ENCODE assay signal across 16 cellular contexts in the genomic region with DNA sequence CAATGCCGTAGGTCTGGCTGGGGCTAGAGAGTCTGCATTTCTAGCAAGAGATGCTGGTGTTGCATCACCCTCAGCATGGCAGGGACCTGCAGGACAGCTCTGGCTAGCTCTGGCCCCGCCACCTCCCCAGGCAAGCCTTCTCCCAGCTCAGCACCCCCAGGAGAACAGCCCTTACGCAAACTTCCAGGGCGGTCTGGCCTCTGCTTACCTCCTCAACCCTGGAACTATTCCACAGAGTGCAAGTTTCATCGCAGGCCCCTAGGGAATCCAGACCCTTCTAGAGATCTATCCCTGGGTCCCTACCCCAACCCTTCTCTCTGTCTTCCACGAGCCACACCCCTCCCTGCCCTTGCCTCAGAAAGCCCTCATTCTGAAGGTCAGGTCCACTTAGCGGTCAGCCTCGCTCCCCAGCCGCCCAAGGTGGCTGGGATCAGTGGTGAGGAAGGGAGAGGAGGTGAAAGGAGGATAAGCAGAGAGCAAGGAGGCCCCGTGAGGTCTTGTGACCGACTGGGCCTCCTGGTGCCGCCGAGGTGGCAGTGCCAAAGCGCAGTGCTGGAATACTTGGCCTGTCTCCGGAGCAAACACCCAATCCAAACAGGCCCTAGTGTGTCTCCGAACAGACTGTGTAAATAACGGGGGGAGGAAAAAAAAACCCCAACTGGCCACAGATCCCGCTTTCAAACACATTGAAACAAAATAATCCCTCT.
A peak's percentile ranks its signal among the peaks of the same experiment; 100 is the strongest.
DNase-seq lines count a peak whose midpoint lies in the region; ATAC-seq and TF ChIP-seq lines count a peak whose summit lies in the region.
"Had no signal": no experiment of that assay in that cellular context is flagged by ENCODE, and none has a peak within 500 bp of the region (broad histone marks: within the 10 kb centered on the region; RNA-seq: fewer than 3 reads in every experiment).

No MANE protein-coding gene starts in this region.

- ATAC-seq in GM23338 (peak; percentile 46), gastrocnemius medialis (no peak)
- ATAC-seq in activated T-cell treated with anti-CD3 and anti-CD28 coated beads, Interleukin-2, amount 50 U/mL, for 72 hours (replicated peaks in 1 of 2) = no peak
- ATAC-seq: natural killer cell had no signal

- H3K4me3 Mint-ChIP-seq in GM23338 (no peak overlapping the region), progenitor cell of endocrine pancreas (ENCODE audit: low read depth) (peak overlapping the region; percentile 53)
- no peak overlapping the region for H3K4me3 Mint-ChIP-seq in activated T-helper 2 cell treated with anti-CD3 and anti-CD28 coated beads, Interferon-gamma antibody, Interleukin-2, Interleukin-4, amounts not matched to agents 10 μg/mL and 5 μg/mL and 100 μg/mL, durations not matched to agents 14 hours and 24 hours and 36 hours (ENCODE audit: low read depth)
- no peak overlapping the region for H3K4me3 Mint-ChIP-seq in activated T-cell treated with anti-CD3 and anti-CD28 coated beads, Interleukin-2, amount 50 U/mL, for 72 hours
- H3K4me3 Mint-ChIP-seq: natural killer cell; stimulated activated naive CD8-positive, alpha-beta T cell treated with anti-CD3 and anti-CD28 coated beads, Interleukin-15, Interleukin-2, amounts not matched to agents 100 ng/mL and 50 ng/mL, for 24 hours had no signal

- H3K9me3 ChIP-seq in iPS-20b (ENCODE audit: insufficient read depth, low read depth, low read length) (no peaks in the 10 kb centered on the region), gastrocnemius medialis (no peaks in the 10 kb centered on the region)
- H3K9me3 ChIP-seq: SK-N-SH had no signal

- no peak overlapping the region for H3K4me3 ChIP-seq in GM23338
- H3K4me3 ChIP-seq in iPS-20b (ENCODE audit: low read length) = no peak overlapping the region
- H3K4me3 ChIP-seq in foreskin fibroblast (ENCODE audit: low read depth in 1 of 2, low read length in 2 of 2) = no peak overlapping the region
- H3K4me3 ChIP-seq in gastrocnemius medialis = no peak overlapping the region
- H3K4me3 ChIP-seq: BLaER1 treated with 17β-estradiol and CSF1 and Interleukin-3, amounts not matched to agents 10 nM and 100 nM had no signal

- no peak overlapping the region for H3K4me2 ChIP-seq in GM23338
- H3K4me2 ChIP-seq: BLaER1 treated with 17β-estradiol and CSF1 and Interleukin-3, amounts not matched to agents 10 nM and 100 nM; SK-N-SH had no signal

- H3K9me2 ChIP-seq in GM23338 (ENCODE audit: insufficient read depth) = no peaks in the 10 kb centered on the region; the same call in 1 of the 2 replicates
- H3K9me2 ChIP-seq: SK-N-SH had no signal

- H3K9ac ChIP-seq in iPS-20b (ENCODE audit: low read depth, low read length) = peak overlapping the region; percentile 28; the same call in 1 of the 2 replicates
- H3K9ac ChIP-seq: BLaER1 treated with 17β-estradiol and CSF1 and Interleukin-3, amounts not matched to agents 10 nM and 100 nM; SK-N-SH had no signal

- peaks cover 5% of the 10 kb centered on the region for H3K27me3 Mint-ChIP-seq in GM23338 (ENCODE audit: insufficient read depth, low read depth, poor library complexity)
- H3K27me3 Mint-ChIP-seq in progenitor cell of endocrine pancreas = no peaks in the 10 kb centered on the region
- H3K27me3 Mint-ChIP-seq in activated T-helper 2 cell treated with anti-CD3 and anti-CD28 coated beads, Interferon-gamma antibody, Interleukin-2, Interleukin-4, amounts not matched to agents 10 μg/mL and 5 μg/mL and 100 μg/mL, durations not matched to agents 14 hours and 24 hours and 36 hours (ENCODE audit: low read depth) = no peaks in the 10 kb centered on the region
- H3K27me3 Mint-ChIP-seq in activated T-cell treated with anti-CD3 and anti-CD28 coated beads, Interleukin-2, amount 50 U/mL, for 72 hours (ENCODE audit: low read depth) = peaks cover 14% of the 10 kb centered on the region

- H3K36me3 ChIP-seq in GM23338 (ENCODE audit: insufficient read depth) (no peaks in the 10 kb centered on the region), iPS-20b (ENCODE audit: insufficient read depth, low read depth, low read length) (no peaks in the 10 kb centered on the region), gastrocnemius medialis (no peaks in the 10 kb centered on the region)
- H3K36me3 ChIP-seq: BLaER1 treated with 17β-estradiol and CSF1 and Interleukin-3, amounts not matched to agents 10 nM and 100 nM had no signal

- no peak for DNase-seq in GM23338 (ENCODE audit: low spot score)
- no peak for DNase-seq in progenitor cell of endocrine pancreas (ENCODE audit: low spot score, unreplicated experiment)
- DNase-seq in foreskin fibroblast = no peak
- DNase-seq in activated T-helper 2 cell treated with anti-CD3 and anti-CD28 coated beads, Interferon-gamma antibody, Interleukin-2, Interleukin-4, amounts not matched to agents 10 μg/mL and 5 μg/mL and 100 μg/mL, durations not matched to agents 14 hours and 24 hours and 36 hours (ENCODE audit: low spot score) = no peak
- no peak for DNase-seq in activated T-cell treated with anti-CD3 and anti-CD28 coated beads, Interleukin-2, amount 50 U/mL, for 72 hours
- DNase-seq in gastrocnemius medialis = no peak
- DNase-seq: activated CD4-positive, CD25-positive, alpha-beta regulatory T cell treated with anti-CD3 and anti-CD28 coated beads, Interleukin-2, amount 50 U/mL, for 72 hours; activated effector memory CD4-positive, alpha-beta T cell treated with anti-CD3 and anti-CD28 coated beads, Interleukin-2, amount 50 U/mL, for 16 hours; dermis blood vessel endothelial cell; GOT3; natural killer cell; SK-N-SH had no signal

- 0 out of 2 replicates have a peak overlapping the region, but pooled peaks have one; percentile 52 for H3K27ac Mint-ChIP-seq in GM23338
- H3K27ac Mint-ChIP-seq in progenitor cell of endocrine pancreas = peak overlapping the region; percentile 88
- H3K27ac Mint-ChIP-seq in activated T-helper 2 cell treated with anti-CD3 and anti-CD28 coated beads, Interferon-gamma antibody, Interleukin-2, Interleukin-4, amounts not matched to agents 10 μg/mL and 5 μg/mL and 100 μg/mL, durations not matched to agents 14 hours and 24 hours and 36 hours = no peak overlapping the region
- H3K27ac Mint-ChIP-seq in activated T-cell treated with anti-CD3 and anti-CD28 coated beads, Interleukin-2, amount 50 U/mL, for 72 hours = no peak overlapping the region
- H3K27ac Mint-ChIP-seq: natural killer cell; stimulated activated naive CD8-positive, alpha-beta T cell treated with anti-CD3 and anti-CD28 coated beads, Interleukin-15, Interleukin-2, amounts not matched to agents 100 ng/mL and 50 ng/mL, for 24 hours had no signal

- H3K27ac ChIP-seq in GM23338 (ENCODE audit: low read depth) (no peak overlapping the region), VCaP (peak overlapping the region; percentile 95), iPS-20b (ENCODE audit: low read length) (peak overlapping the region; percentile 49), gastrocnemius medialis (no peak overlapping the region)
- H3K27ac ChIP-seq: BLaER1 treated with 17β-estradiol and CSF1 and Interleukin-3, amounts not matched to agents 10 nM and 100 nM had no signal

- peaks cover 10% of the 10 kb centered on the region; the same call in 1 of the 2 replicates for H3K4me1 ChIP-seq in GM23338 (ENCODE audit: insufficient read depth)
- H3K4me1 ChIP-seq in iPS-20b (ENCODE audit: insufficient read depth, low read length) = 0 out of 2 replicates have a peak, but pooled peaks cover 8% of the 10 kb centered on the region
- no peaks in the 10 kb centered on the region for H3K4me1 ChIP-seq in gastrocnemius medialis

- no peak for TF ChIP-seq CTCF in GM23338 (conservative IDR thresholded peaks at IDR 0.05; ENCODE audit: low read depth in 2 of 2)
- TF ChIP-seq CTCF in VCaP (conservative IDR thresholded peaks at IDR 0.05) = 0 out of 2 replicates have a peak, but pooled peaks have one; percentile 13
- TF ChIP-seq CTCF in progenitor cell of endocrine pancreas (IDR thresholded peaks at IDR 0.05; ENCODE audit: unreplicated experiment) = no peak
- no peak for TF ChIP-seq CTCF in foreskin fibroblast (IDR thresholded peaks at IDR 0.05; ENCODE audit: low read depth, low read length)
- TF ChIP-seq CTCF in gastrocnemius medialis (IDR thresholded peaks at IDR 0.05 in 4 of 5, conservative IDR thresholded peaks at IDR 0.05 in 1 of 5) = no peak

- intact Hi-C loops in activated T-helper 2 cell treated with anti-CD3 and anti-CD28 coated beads, Interferon-gamma antibody, Interleukin-2, Interleukin-4, amounts not matched to agents 10 μg/mL and 5 μg/mL and 100 μg/mL, durations not matched to agents 14 hours and 24 hours and 36 hours (cut with micrococcal nuclease) = no loop called here
- intact Hi-C loops in gastrocnemius medialis (cut with DNase I; ENCODE audit: low total_unique reads) = no loop called here

- TF ChIP-seq POLR2A in gastrocnemius medialis (IDR thresholded peaks at IDR 0.05) = no peak

- H4K20me1 ChIP-seq in GM23338 (replicated peaks; ENCODE audit: insufficient read depth) = no peaks in the 10 kb centered on the region
- H4K20me1 ChIP-seq: BLaER1 treated with 17β-estradiol and CSF1 and Interleukin-3, amounts not matched to agents 10 nM and 100 nM had no signal

- H3K4me1 Mint-ChIP-seq in GM23338 = peaks cover 20% of the 10 kb centered on the region
- H3K4me1 Mint-ChIP-seq in progenitor cell of endocrine pancreas (ENCODE audit: low read depth) = peaks cover 24% of the 10 kb centered on the region
- H3K4me1 Mint-ChIP-seq in activated T-helper 2 cell treated with anti-CD3 and anti-CD28 coated beads, Interferon-gamma antibody, Interleukin-2, Interleukin-4, amounts not matched to agents 10 μg/mL and 5 μg/mL and 100 μg/mL, durations not matched to agents 14 hours and 24 hours and 36 hours (ENCODE audit: low read depth) = no peaks in the 10 kb centered on the region
- H3K4me1 Mint-ChIP-seq in activated T-cell treated with anti-CD3 and anti-CD28 coated beads, Interleukin-2, amount 50 U/mL, for 72 hours (ENCODE audit: low read depth) = no peaks in the 10 kb centered on the region
- H3K4me1 Mint-ChIP-seq: natural killer cell had no signal

- H3K9me3 Mint-ChIP-seq in GM23338 = peaks cover 4% of the 10 kb centered on the region; the same call in 1 of the 3 replicates
- H3K9me3 Mint-ChIP-seq in progenitor cell of endocrine pancreas (ENCODE audit: low read depth) = peaks cover 8% of the 10 kb centered on the region
- peaks cover 6% of the 10 kb centered on the region for H3K9me3 Mint-ChIP-seq in activated T-helper 2 cell treated with anti-CD3 and anti-CD28 coated beads, Interferon-gamma antibody, Interleukin-2, Interleukin-4, amounts not matched to agents 10 μg/mL and 5 μg/mL and 100 μg/mL, durations not matched to agents 14 hours and 24 hours and 36 hours
- H3K9me3 Mint-ChIP-seq in activated T-cell treated with anti-CD3 and anti-CD28 coated beads, Interleukin-2, amount 50 U/mL, for 72 hours = peaks cover 2 to 6% of the 10 kb centered on the region in 2 donors

- peaks cover 3% of the 10 kb centered on the region; the same call in 2 of the 3 replicates for H3K36me3 Mint-ChIP-seq in GM23338 (ENCODE audit: low read depth)
- peaks cover 14% of the 10 kb centered on the region for H3K36me3 Mint-ChIP-seq in progenitor cell of endocrine pancreas (ENCODE audit: insufficient read depth)
- no peaks in the 10 kb centered on the region for H3K36me3 Mint-ChIP-seq in activated T-helper 2 cell treated with anti-CD3 and anti-CD28 coated beads, Interferon-gamma antibody, Interleukin-2, Interleukin-4, amounts not matched to agents 10 μg/mL and 5 μg/mL and 100 μg/mL, durations not matched to agents 14 hours and 24 hours and 36 hours (ENCODE audit: low read depth)
- H3K36me3 Mint-ChIP-seq in activated T-cell treated with anti-CD3 and anti-CD28 coated beads, Interleukin-2, amount 50 U/mL, for 72 hours (ENCODE audit: insufficient read depth in 2 of 2) = no peaks in the 10 kb centered on the region
- H3K36me3 Mint-ChIP-seq: natural killer cell had no signal

- no peaks in the 10 kb centered on the region for H3K79me2 ChIP-seq in GM23338 (replicated peaks; ENCODE audit: insufficient read depth)

- H3F3A ChIP-seq in GM23338 (replicated peaks; ENCODE audit: low read depth) = no peaks in the 10 kb centered on the region

- H3K27me3 ChIP-seq in GM23338 (ENCODE audit: insufficient read depth) (no peaks in the 10 kb centered on the region), iPS-20b (ENCODE audit: insufficient read depth, low read length) (no peaks in the 10 kb centered on the region), gastrocnemius medialis (no peaks in the 10 kb centered on the region)
- H3K27me3 ChIP-seq: BLaER1 treated with 17β-estradiol and CSF1 and Interleukin-3, amounts not matched to agents 10 nM and 100 nM had no signal

- peak overlapping the region; percentile 85 for H2AFZ ChIP-seq in GM23338

- in situ Hi-C loops in gastrocnemius medialis (cut with MboI; ENCODE audit: low sequenced_read_pairs in 4 of 4) = no loop called here

Comparison
In these comparisons a context has a peak if more than half of its experiments do, and no peak if none do; other contexts are left out.
1. H3K27ac ChIP-seq: peak in VCaP (single experiment) and iPS-20b (single experiment); none in GM23338 (single experiment) and gastrocnemius medialis (0 of 4).
2. H3K27ac Mint-ChIP-seq: peak in GM23338 (single experiment) and progenitor cell of endocrine pancreas (single experiment); none in activated T-helper 2 cell treated with anti-CD3 and anti-CD28 coated beads, Interferon-gamma antibody, Interleukin-2, Interleukin-4, amounts not matched to agents 10 μg/mL and 5 μg/mL and 100 μg/mL, durations not matched to agents 14 hours and 24 hours and 36 hours (single experiment) and activated T-cell treated with anti-CD3 and anti-CD28 coated beads, Interleukin-2, amount 50 U/mL, for 72 hours (single experiment).